ENCODE assay signal across 26 cellular contexts in genomic region chr5:137174206-137174605, GRCh38.
DNase-seq lines count a peak whose midpoint lies in the region; ATAC-seq lines count a peak whose summit lies in the region.
"Had no signal": no experiment of that assay in that cellular context is flagged by ENCODE, and none has a peak within 500 bp of the region (broad histone marks: within the 10 kb centered on the region; RNA-seq: fewer than 3 reads in every experiment).

No MANE protein-coding gene starts in this region.

- in situ Hi-C loops in G401 (cut with HindIII; ENCODE audit: low sequenced_read_pairs) = no loop called here

- no peak for ATAC-seq in HG02623 (IDR thresholded peaks at IDR 0.05; ENCODE audit: unreplicated experiment)
- ATAC-seq: A549; CD8-positive, alpha-beta T cell had no signal

- DNase-seq in G401 (ENCODE audit: low spot score) (peak; percentile 80), NCI-H69 (lab: John Stamatoyannopoulos, UW) (peak; percentile 44), cerebellar cortex (ENCODE audit: low spot score) (peak; percentile 73), SKM-1 (lab: John Stamatoyannopoulos, UW; ENCODE audit: unreplicated experiment) (no peak), SIG-M5 treated with dmso at 0.1 percent for 504 hours (lab: John Stamatoyannopoulos, UW; ENCODE audit: unreplicated experiment) (no peak)
- DNase-seq: 8988T; ACHN; AML-193; BE2C; Caco-2; Calu3; CD4-positive, alpha-beta memory T cell; CD4-positive, alpha-beta T cell; CD4-positive, CD25-positive, alpha-beta regulatory T cell; CD8-positive, alpha-beta memory T cell; CD8-positive, alpha-beta T cell; COR-L47; DMS 273 treated with DMSO at 0.1 percent for 48 hours; DMS153; DMS53; DMS79; DMS79 treated with DMSO at 0.1 percent for 48 hours; DND-41; EL had no signal

Comparison
In these comparisons a context has a peak if more than half of its experiments do, and no peak if none do; other contexts are left out.
1. DNase-seq: peak in G401 (single experiment), NCI-H69 (single experiment) and cerebellar cortex (single experiment); none in SKM-1 (single experiment) and SIG-M5 treated with dmso at 0.1 percent for 504 hours (single experiment).